Comparison of ENCODE assay signal across 1 cellular context in the genomic region with DNA sequence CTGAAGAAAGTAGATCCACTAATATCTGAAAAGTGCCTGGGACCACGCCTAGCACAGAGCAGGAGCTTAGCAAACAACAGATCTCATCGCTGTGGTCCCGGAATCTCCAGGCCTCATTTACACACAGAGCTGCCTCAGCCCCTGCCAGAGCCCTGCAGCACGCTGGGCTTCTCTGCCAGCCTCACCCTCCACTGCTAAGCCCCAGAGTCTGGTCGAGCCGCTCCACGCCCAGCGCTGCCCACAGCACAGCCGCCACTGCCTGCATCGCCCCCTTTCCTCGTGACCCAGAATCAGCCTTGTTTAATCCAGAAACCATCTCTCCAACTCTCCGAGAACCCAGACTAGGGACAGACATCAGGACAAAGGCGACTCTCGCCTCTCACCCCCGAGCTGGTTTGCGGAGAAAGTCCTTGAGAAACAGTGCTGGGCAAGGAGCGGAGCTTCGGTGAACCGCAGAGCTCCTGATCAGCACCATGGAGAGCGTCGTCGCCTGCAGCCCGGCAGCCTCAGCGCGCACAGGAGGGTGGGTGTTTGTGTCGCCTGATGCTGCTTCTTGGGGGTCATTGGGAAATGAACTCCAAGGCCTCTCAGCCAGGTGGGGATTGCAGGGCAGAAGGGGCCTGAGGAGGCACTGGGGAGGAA.
A peak's percentile ranks its signal among the peaks of the same experiment; 100 is the strongest.
TF ChIP-seq lines count a peak whose summit lies in the region.

No MANE protein-coding gene starts in this region.

TF ChIP-seq in HepG2, 621 proteins besides CTCF, POLR2A, EP300 and RAD21 (continued from another document and continues in another):
- TF ChIP-seq, protein P1, sequence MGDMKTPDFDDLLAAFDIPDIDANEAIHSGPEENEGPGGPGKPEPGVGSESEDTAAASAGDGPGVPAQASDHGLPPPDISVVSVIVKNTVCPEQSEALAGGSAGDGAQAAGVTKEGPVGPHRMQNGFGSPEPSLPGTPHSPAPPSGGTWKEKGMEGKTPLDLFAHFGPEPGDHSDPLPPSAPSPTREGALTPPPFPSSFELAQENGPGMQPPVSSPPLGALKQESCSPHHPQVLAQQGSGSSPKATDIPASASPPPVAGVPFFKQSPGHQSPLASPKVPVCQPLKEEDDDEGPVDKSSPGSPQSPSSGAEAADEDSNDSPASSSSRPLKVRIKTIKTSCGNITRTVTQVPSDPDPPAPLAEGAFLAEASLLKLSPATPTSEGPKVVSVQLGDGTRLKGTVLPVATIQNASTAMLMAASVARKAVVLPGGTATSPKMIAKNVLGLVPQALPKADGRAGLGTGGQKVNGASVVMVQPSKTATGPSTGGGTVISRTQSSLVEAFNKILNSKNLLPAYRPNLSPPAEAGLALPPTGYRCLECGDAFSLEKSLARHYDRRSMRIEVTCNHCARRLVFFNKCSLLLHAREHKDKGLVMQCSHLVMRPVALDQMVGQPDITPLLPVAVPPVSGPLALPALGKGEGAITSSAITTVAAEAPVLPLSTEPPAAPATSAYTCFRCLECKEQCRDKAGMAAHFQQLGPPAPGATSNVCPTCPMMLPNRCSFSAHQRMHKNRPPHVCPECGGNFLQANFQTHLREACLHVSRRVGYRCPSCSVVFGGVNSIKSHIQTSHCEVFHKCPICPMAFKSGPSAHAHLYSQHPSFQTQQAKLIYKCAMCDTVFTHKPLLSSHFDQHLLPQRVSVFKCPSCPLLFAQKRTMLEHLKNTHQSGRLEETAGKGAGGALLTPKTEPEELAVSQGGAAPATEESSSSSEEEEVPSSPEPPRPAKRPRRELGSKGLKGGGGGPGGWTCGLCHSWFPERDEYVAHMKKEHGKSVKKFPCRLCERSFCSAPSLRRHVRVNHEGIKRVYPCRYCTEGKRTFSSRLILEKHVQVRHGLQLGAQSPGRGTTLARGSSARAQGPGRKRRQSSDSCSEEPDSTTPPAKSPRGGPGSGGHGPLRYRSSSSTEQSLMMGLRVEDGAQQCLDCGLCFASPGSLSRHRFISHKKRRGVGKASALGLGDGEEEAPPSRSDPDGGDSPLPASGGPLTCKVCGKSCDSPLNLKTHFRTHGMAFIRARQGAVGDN (CRISPR knock-in tag; IDR thresholded peaks at IDR 0.05), result peak; percentile 33; the same call in 1 of the 2 replicates
- TF ChIP-seq NAIF1 (CRISPR knock-in tag; IDR thresholded peaks at IDR 0.05; ENCODE audit: borderline replicate concordance) (no peak), ZNF782 (CRISPR knock-in tag; IDR thresholded peaks at IDR 0.05; ENCODE audit: borderline replicate concordance) (no peak), ZNF24 (IDR thresholded peaks at IDR 0.05) (no peak), SMARCE1 (IDR thresholded peaks at IDR 0.05; ENCODE audit: borderline replicate concordance) (no peak), ZNF160 (CRISPR knock-in tag; IDR thresholded peaks at IDR 0.05) (no peak; the same call in 1 of the 2 replicates), ZNF333 (CRISPR knock-in tag; IDR thresholded peaks at IDR 0.05; ENCODE audit: borderline replicate concordance) (no peak), CAMTA2 (CRISPR knock-in tag; IDR thresholded peaks at IDR 0.05; ENCODE audit: borderline replicate concordance) (no peak), HOXD1 (CRISPR knock-in tag; IDR thresholded peaks at IDR 0.05) (no peak), CSRNP2 (CRISPR knock-in tag; conservative IDR thresholded peaks at IDR 0.05; ENCODE audit: low read depth) (no peak), ZNF558 (CRISPR knock-in tag; IDR thresholded peaks at IDR 0.05; ENCODE audit: borderline replicate concordance) (no peak; the same call in 1 of the 2 replicates), ZBTB21 (CRISPR knock-in tag; IDR thresholded peaks at IDR 0.05) (no peak), ZNF232 (CRISPR knock-in tag; IDR thresholded peaks at IDR 0.05; ENCODE audit: borderline replicate concordance) (peak; percentile 69; the same call in 1 of the 2 replicates), SPEN (CRISPR knock-in tag; IDR thresholded peaks at IDR 0.05; ENCODE audit: low read depth) (no peak), ZFP90 (CRISPR knock-in tag; IDR thresholded peaks at IDR 0.05; ENCODE audit: borderline replicate concordance) (no peak), RFX1 (IDR thresholded peaks at IDR 0.05) (no peak), PAWR (CRISPR knock-in tag; IDR thresholded peaks at IDR 0.05; ENCODE audit: borderline replicate concordance) (no peak), ZNF549 (CRISPR knock-in tag; IDR thresholded peaks at IDR 0.05) (no peak), ZNF326 (CRISPR knock-in tag; IDR thresholded peaks at IDR 0.05; ENCODE audit: borderline replicate concordance) (no peak), ZNF230 (CRISPR knock-in tag; IDR thresholded peaks at IDR 0.05) (no peak), FOXO1 (CRISPR knock-in tag; IDR thresholded peaks at IDR 0.05) (no peak), TRIM24 (CRISPR knock-in tag; IDR thresholded peaks at IDR 0.05) (no peak), ZNF724P (CRISPR knock-in tag; IDR thresholded peaks at IDR 0.05; ENCODE audit: borderline replicate concordance) (no peak), SIX1 (CRISPR knock-in tag; IDR thresholded peaks at IDR 0.05; ENCODE audit: borderline replicate concordance) (no peak), IKZF1 (IDR thresholded peaks at IDR 0.05) (no peak), RXRB (CRISPR knock-in tag; IDR thresholded peaks at IDR 0.05; ENCODE audit: borderline replicate concordance) (no peak), IRX3 (CRISPR knock-in tag; IDR thresholded peaks at IDR 0.05; ENCODE audit: borderline replicate concordance, low read depth) (no peak), ZBTB7A (CRISPR knock-in tag; IDR thresholded peaks at IDR 0.05) (0 out of 2 replicates have a peak, but pooled peaks have one; percentile 35), TBP (CRISPR knock-in tag; IDR thresholded peaks at IDR 0.05) (no peak), ZSCAN9 (CRISPR knock-in tag; IDR thresholded peaks at IDR 0.05; ENCODE audit: borderline replicate concordance) (peak; percentile 63; the same call in 1 of the 2 replicates), ZNF468 (CRISPR knock-in tag; IDR thresholded peaks at IDR 0.05) (no peak), ZNF180 (CRISPR knock-in tag; IDR thresholded peaks at IDR 0.05; ENCODE audit: borderline replicate concordance, low read depth) (no peak), ZNF605 (CRISPR knock-in tag; IDR thresholded peaks at IDR 0.05) (no peak), DR1 (CRISPR knock-in tag; IDR thresholded peaks at IDR 0.05) (no peak), SMAD1 (CRISPR knock-in tag; IDR thresholded peaks at IDR 0.05; ENCODE audit: borderline replicate concordance, low read depth) (no peak), ZNF33A (CRISPR knock-in tag; IDR thresholded peaks at IDR 0.05; ENCODE audit: borderline replicate concordance) (no peak), BORCS8-MEF2B (CRISPR knock-in tag; IDR thresholded peaks at IDR 0.05) (peak; percentile 80), ZNF101 (CRISPR knock-in tag; IDR thresholded peaks at IDR 0.05; ENCODE audit: borderline replicate concordance, low read depth) (no peak), ZNF780A (CRISPR knock-in tag; IDR thresholded peaks at IDR 0.05) (no peak), NBN (conservative IDR thresholded peaks at IDR 0.05) (no peak), ZC3H4 (CRISPR knock-in tag; IDR thresholded peaks at IDR 0.05; ENCODE audit: borderline replicate concordance) (no peak)
- TF ChIP-seq, protein P2, sequence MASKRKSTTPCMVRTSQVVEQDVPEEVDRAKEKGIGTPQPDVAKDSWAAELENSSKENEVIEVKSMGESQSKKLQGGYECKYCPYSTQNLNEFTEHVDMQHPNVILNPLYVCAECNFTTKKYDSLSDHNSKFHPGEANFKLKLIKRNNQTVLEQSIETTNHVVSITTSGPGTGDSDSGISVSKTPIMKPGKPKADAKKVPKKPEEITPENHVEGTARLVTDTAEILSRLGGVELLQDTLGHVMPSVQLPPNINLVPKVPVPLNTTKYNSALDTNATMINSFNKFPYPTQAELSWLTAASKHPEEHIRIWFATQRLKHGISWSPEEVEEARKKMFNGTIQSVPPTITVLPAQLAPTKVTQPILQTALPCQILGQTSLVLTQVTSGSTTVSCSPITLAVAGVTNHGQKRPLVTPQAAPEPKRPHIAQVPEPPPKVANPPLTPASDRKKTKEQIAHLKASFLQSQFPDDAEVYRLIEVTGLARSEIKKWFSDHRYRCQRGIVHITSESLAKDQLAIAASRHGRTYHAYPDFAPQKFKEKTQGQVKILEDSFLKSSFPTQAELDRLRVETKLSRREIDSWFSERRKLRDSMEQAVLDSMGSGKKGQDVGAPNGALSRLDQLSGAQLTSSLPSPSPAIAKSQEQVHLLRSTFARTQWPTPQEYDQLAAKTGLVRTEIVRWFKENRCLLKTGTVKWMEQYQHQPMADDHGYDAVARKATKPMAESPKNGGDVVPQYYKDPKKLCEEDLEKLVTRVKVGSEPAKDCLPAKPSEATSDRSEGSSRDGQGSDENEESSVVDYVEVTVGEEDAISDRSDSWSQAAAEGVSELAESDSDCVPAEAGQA (IDR thresholded peaks at IDR 0.05; ENCODE audit: low read depth), result no peak
- TF ChIP-seq, protein P2 (CRISPR knock-in tag; IDR thresholded peaks at IDR 0.05; ENCODE audit: borderline replicate concordance), result 0 out of 2 replicates have a peak, but pooled peaks have one; percentile 41
- TF ChIP-seq, protein P3, sequence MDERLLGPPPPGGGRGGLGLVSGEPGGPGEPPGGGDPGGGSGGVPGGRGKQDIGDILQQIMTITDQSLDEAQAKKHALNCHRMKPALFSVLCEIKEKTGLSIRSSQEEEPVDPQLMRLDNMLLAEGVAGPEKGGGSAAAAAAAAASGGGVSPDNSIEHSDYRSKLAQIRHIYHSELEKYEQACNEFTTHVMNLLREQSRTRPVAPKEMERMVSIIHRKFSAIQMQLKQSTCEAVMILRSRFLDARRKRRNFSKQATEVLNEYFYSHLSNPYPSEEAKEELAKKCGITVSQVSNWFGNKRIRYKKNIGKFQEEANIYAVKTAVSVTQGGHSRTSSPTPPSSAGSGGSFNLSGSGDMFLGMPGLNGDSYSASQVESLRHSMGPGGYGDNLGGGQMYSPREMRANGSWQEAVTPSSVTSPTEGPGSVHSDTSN (CRISPR knock-in tag; IDR thresholded peaks at IDR 0.05), result no peak
- TF ChIP-seq, protein P4, sequence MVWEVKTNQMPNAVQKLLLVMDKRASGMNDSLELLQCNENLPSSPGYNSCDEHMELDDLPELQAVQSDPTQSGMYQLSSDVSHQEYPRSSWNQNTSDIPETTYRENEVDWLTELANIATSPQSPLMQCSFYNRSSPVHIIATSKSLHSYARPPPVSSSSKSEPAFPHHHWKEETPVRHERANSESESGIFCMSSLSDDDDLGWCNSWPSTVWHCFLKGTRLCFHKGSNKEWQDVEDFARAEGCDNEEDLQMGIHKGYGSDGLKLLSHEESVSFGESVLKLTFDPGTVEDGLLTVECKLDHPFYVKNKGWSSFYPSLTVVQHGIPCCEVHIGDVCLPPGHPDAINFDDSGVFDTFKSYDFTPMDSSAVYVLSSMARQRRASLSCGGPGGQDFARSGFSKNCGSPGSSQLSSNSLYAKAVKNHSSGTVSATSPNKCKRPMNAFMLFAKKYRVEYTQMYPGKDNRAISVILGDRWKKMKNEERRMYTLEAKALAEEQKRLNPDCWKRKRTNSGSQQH (CRISPR knock-in tag; IDR thresholded peaks at IDR 0.05; ENCODE audit: low read depth), result no peak
- TF ChIP-seq, protein P5, sequence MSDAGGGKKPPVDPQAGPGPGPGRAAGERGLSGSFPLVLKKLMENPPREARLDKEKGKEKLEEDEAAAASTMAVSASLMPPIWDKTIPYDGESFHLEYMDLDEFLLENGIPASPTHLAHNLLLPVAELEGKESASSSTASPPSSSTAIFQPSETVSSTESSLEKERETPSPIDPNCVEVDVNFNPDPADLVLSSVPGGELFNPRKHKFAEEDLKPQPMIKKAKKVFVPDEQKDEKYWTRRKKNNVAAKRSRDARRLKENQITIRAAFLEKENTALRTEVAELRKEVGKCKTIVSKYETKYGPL (CRISPR knock-in tag; IDR thresholded peaks at IDR 0.05), result peak; percentile 31; the same call in 1 of the 2 replicates
- TF ChIP-seq, protein P6, sequence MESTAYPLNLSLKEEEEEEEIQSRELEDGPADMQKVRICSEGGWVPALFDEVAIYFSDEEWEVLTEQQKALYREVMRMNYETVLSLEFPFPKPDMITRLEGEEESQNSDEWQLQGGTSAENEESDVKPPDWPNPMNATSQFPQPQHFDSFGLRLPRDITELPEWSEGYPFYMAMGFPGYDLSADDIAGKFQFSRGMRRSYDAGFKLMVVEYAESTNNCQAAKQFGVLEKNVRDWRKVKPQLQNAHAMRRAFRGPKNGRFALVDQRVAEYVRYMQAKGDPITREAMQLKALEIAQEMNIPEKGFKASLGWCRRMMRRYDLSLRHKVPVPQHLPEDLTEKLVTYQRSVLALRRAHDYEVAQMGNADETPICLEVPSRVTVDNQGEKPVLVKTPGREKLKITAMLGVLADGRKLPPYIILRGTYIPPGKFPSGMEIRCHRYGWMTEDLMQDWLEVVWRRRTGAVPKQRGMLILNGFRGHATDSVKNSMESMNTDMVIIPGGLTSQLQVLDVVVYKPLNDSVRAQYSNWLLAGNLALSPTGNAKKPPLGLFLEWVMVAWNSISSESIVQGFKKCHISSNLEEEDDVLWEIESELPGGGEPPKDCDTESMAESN (CRISPR knock-in tag; conservative IDR thresholded peaks at IDR 0.05), result no peak
- TF ChIP-seq, protein P7, sequence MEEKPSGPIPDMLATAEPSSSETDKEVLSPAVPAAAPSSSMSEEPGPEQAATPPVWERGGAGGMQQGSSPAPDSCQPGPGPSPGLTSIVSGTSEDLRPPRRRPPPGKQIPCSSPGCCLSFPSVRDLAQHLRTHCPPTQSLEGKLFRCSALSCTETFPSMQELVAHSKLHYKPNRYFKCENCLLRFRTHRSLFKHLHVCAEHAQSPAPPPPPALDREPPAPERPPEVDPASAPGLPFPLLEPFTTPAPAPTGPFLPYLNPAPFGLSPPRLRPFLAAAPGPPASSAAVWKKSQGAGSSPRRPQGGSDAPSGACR (CRISPR knock-in tag; IDR thresholded peaks at IDR 0.05), result no peak
